19 cellular contexts compared by ENCODE assay signal in the genomic region with DNA sequence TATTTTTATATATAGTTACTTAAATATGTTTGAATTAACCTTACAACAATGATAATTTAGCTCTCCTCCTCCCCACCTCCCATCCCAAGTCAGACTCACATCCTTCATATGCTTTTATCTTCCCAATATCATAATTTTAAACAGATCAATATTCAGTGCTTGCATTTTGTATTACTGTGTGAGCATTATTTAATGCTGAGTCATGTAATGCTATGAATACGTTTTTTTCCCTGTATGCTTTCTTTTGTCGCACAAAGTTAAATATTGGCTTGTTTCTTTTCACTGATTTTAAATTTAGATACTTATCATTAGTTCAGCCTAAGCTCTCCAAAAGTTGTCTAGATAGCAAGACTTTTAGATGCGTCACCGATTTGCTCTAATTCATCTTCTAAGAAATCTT.
DNase-seq lines count a peak whose midpoint lies in the region; ATAC-seq, FAIRE-seq and TF ChIP-seq lines count a peak whose summit lies in the region.
"Had no signal": no experiment of that assay in that cellular context is flagged by ENCODE, and none has a peak within 500 bp of the region (broad histone marks: within the 10 kb centered on the region; RNA-seq: fewer than 3 reads in every experiment).

No MANE protein-coding gene starts in this region.

- in situ Hi-C loops in K562 (cut with MboI), result loop anchor here (10.0 kb wide), 1 partner anchor 423 kb away; no protein-coding TSS in a partner anchor

- H4K20me1 ChIP-seq in GM23338 (replicated peaks; ENCODE audit: insufficient read depth) (no peaks in the 10 kb centered on the region), K562 (replicated peaks; ENCODE audit: control insufficient read depth, insufficient read depth, low read length) (no peaks in the 10 kb centered on the region)

- H3K9me1 ChIP-seq in K562 (ENCODE audit: control insufficient read depth, insufficient read depth, low read length), result no peaks in the 10 kb centered on the region

- CTCF ChIA-PET in A549 (lab: Yijun Ruan, JAX) (interaction anchor here (0.6 to 0.8 kb wide), 2 partner anchors 15 to 573 kb away, joined by 3 read pairs; no protein-coding TSS in a partner anchor), K562 (lab: Yijun Ruan, JAX; ENCODE audit: low intra/inter-chr PET ratio) (no interaction called here)

- H3K36me3 ChIP-seq in GM23338 (ENCODE audit: insufficient read depth), result no peaks in the 10 kb centered on the region
- no peaks in the 10 kb centered on the region for H3K36me3 ChIP-seq in K562 (ENCODE audit: control insufficient read depth, insufficient read depth, low read length)

- TF ChIP-seq POLR2A in A549 (IDR thresholded peaks at IDR 0.05; ENCODE audit: low read length) (no peak), K562 (conservative IDR thresholded peaks at IDR 0.05) (no peak)

- H3F3A ChIP-seq in GM23338 (replicated peaks; ENCODE audit: low read depth), result no peaks in the 10 kb centered on the region

- TF ChIP-seq CTCF in A549 (IDR thresholded peaks at IDR 0.05) (no peak), GM23338 (conservative IDR thresholded peaks at IDR 0.05; ENCODE audit: low read depth in 2 of 2) (no peak), K562 (IDR thresholded peaks at IDR 0.05 in 2 of 3, conservative IDR thresholded peaks at IDR 0.05 in 1 of 3; ENCODE audit: insufficient read depth in 2 of 3, low read depth in 1 of 3, low read length in 3 of 3) (no peak)

- no peaks in the 10 kb centered on the region for H3K9me3 Mint-ChIP-seq in GM23338
- H3K9me3 Mint-ChIP-seq in activated T-helper 17 cell treated with anti-CD3 and anti-CD28 coated beads, Interleukin-2, amount 50 U/mL, for 72 hours, result peaks cover 8% of the 10 kb centered on the region
- H3K9me3 Mint-ChIP-seq: H9 had no signal

- H3K4me1 Mint-ChIP-seq in GM23338, result no peaks in the 10 kb centered on the region
- H3K4me1 Mint-ChIP-seq in activated T-helper 17 cell treated with anti-CD3 and anti-CD28 coated beads, Interleukin-2, amount 50 U/mL, for 72 hours, result no peaks in the 10 kb centered on the region
- H3K4me1 Mint-ChIP-seq: CD4-positive, alpha-beta memory T cell; H9 had no signal

- H3K4me3 ChIP-seq in A549 (no peak overlapping the region), GM23338 (no peak overlapping the region), K562 (no peak overlapping the region)
- H3K4me3 ChIP-seq: GM12878, GM23248 had no signal

- POLR2A ChIA-PET in A549 (lab: Yijun Ruan, JAX), result no interaction called here
- POLR2A ChIA-PET in K562 (lab: Yijun Ruan, JAX), result no interaction called here

- no peak for TF ChIP-seq RAD21 in A549 (conservative IDR thresholded peaks at IDR 0.05 in 1 of 2, IDR thresholded peaks at IDR 0.05 in 1 of 2)
- no peak for TF ChIP-seq RAD21 in K562 (CRISPR knock-in tag; conservative IDR thresholded peaks at IDR 0.05 in 1 of 2, IDR thresholded peaks at IDR 0.05 in 1 of 2)

- no peak overlapping the region for H3K4me3 Mint-ChIP-seq in GM23338
- H3K4me3 Mint-ChIP-seq in activated T-helper 17 cell treated with anti-CD3 and anti-CD28 coated beads, Interleukin-2, amount 50 U/mL, for 72 hours, result no peak overlapping the region
- H3K4me3 Mint-ChIP-seq: CD4-positive, alpha-beta memory T cell; H9 had no signal

- intact Hi-C loops in K562 (cut with micrococcal nuclease), result no loop called here

- H3K4me2 ChIP-seq in A549, result no peak overlapping the region
- H3K4me2 ChIP-seq in GM23338, result no peak overlapping the region
- no peak overlapping the region for H3K4me2 ChIP-seq in K562 (ENCODE audit: insufficient read depth, low read length)

- DNase-seq in A549 (ENCODE audit: low read depth in 1 of 2, low spot score in 1 of 2), result no peak
- DNase-seq in GM23338 (ENCODE audit: low spot score), result no peak
- no peak for DNase-seq in K562 (ENCODE audit: extremely low read depth in 1 of 4, low spot score in 3 of 4)
- no peak for DNase-seq in activated effector memory CD4-positive, alpha-beta T cell treated with anti-CD3 and anti-CD28 coated beads, Interleukin-2, amount 50 U/mL, for 16 hours
- no peak for DNase-seq in DMS153 treated with DMSO at 0.1 percent for 48 hours (lab: John Stamatoyannopoulos, UW; ENCODE audit: unreplicated experiment)
- DNase-seq: 8988T; C1 segment of cervical spinal cord; CD4-positive, alpha-beta memory T cell; COR-L47; DMS153; DMS79; EL; GDM1; GM23248; H9 had no signal

- no peaks in the 10 kb centered on the region for H3K27me3 ChIP-seq in GM23338 (ENCODE audit: insufficient read depth)
- no peaks in the 10 kb centered on the region for H3K27me3 ChIP-seq in K562 (ENCODE audit: control insufficient read depth in 2 of 2, insufficient read depth in 2 of 2, low read length in 2 of 2)

- H2AFZ ChIP-seq in GM23338 (no peak overlapping the region; the same call in 1 of the 2 replicates), K562 (ENCODE audit: low read depth, low read length) (no peak overlapping the region)
- H2AFZ ChIP-seq: GM23248 had no signal

- H3K9ac ChIP-seq in K562 (ENCODE audit: insufficient read depth in 1 of 2, low read depth in 2 of 2, low read length in 2 of 2), result no peak overlapping the region
- H3K9ac ChIP-seq: GM23248 had no signal

- H3K79me2 ChIP-seq in GM23338 (replicated peaks; ENCODE audit: insufficient read depth) (no peaks in the 10 kb centered on the region), K562 (ENCODE audit: control insufficient read depth, insufficient read depth, low read length) (no peaks in the 10 kb centered on the region)

- H3K36me3 Mint-ChIP-seq in GM23338 (ENCODE audit: low read depth), result no peaks in the 10 kb centered on the region
- H3K36me3 Mint-ChIP-seq in activated T-helper 17 cell treated with anti-CD3 and anti-CD28 coated beads, Interleukin-2, amount 50 U/mL, for 72 hours (ENCODE audit: low read depth), result no peaks in the 10 kb centered on the region
- H3K36me3 Mint-ChIP-seq: CD4-positive, alpha-beta memory T cell had no signal

- H3K27ac Mint-ChIP-seq in GM23338, result peak overlapping the region; percentile 17; the same call in 1 of the 2 replicates
- H3K27ac Mint-ChIP-seq in activated T-helper 17 cell treated with anti-CD3 and anti-CD28 coated beads, Interleukin-2, amount 50 U/mL, for 72 hours, result no peak overlapping the region
- H3K27ac Mint-ChIP-seq: CD4-positive, alpha-beta memory T cell had no signal

- no peak for TF ChIP-seq EP300 in A549 (IDR thresholded peaks at IDR 0.05)
- TF ChIP-seq EP300 in K562 (IDR thresholded peaks at IDR 0.05; ENCODE audit: low read length), result no peak

- no TSS peak for BruUV-seq in K562 (replicated peaks; lab: Mats Ljungman, UMichigan)

- no peaks in the 10 kb centered on the region for H3K9me2 ChIP-seq in GM23338 (ENCODE audit: insufficient read depth)

- FAIRE-seq in A549 (lab: Jason Lieb, UNC) (no peak), K562 (lab: Jason Lieb, UNC) (no peak)
- FAIRE-seq: GM12878, GM19239 had no signal

- no peak for ATAC-seq in A549
- no peak for ATAC-seq in GM23338
- no peak for ATAC-seq in K562
- no peak for ATAC-seq in activated T-helper 17 cell treated with anti-CD3 and anti-CD28 coated beads, Interleukin-2, amount 50 U/mL, for 72 hours (replicated peaks)
- ATAC-seq: GM12878, HCT116 had no signal

- no peaks in the 10 kb centered on the region for H3K9me3 ChIP-seq in A549
- H3K9me3 ChIP-seq in K562 (replicated peaks; ENCODE audit: control insufficient read depth, insufficient read depth, low read depth, low read length), result no peaks in the 10 kb centered on the region

- H3K4me1 ChIP-seq in A549, result no peaks in the 10 kb centered on the region
- no peaks in the 10 kb centered on the region for H3K4me1 ChIP-seq in GM23338 (ENCODE audit: insufficient read depth)
- no peaks in the 10 kb centered on the region for H3K4me1 ChIP-seq in K562 (replicated peaks in 1 of 2; ENCODE audit: control insufficient read depth in 2 of 2, insufficient read depth in 2 of 2, low read length in 2 of 2)

- 54% methylated on average over 4 of the region's 4 CpGs for WGBS in A549 (ENCODE audit: missing lambda C conversion rate)
- WGBS in K562 (ENCODE audit: insufficient coverage, low coverage, missing lambda C conversion rate), result 7% methylated on average over 4 of the region's 4 CpGs

- no peak overlapping the region for H3K27ac ChIP-seq in A549
- no peak overlapping the region for H3K27ac ChIP-seq in GM23338 (ENCODE audit: low read depth)
- no peak overlapping the region for H3K27ac ChIP-seq in K562 (ENCODE audit: extremely low read depth, low read depth, low read length)
- H3K27ac ChIP-seq: GM23248 had no signal

- H3K27me3 Mint-ChIP-seq in GM23338 (ENCODE audit: insufficient read depth, low read depth, poor library complexity), result peaks cover 3% of the 10 kb centered on the region
- H3K27me3 Mint-ChIP-seq in activated T-helper 17 cell treated with anti-CD3 and anti-CD28 coated beads, Interleukin-2, amount 50 U/mL, for 72 hours, result no peaks in the 10 kb centered on the region
- H3K27me3 Mint-ChIP-seq: CD4-positive, alpha-beta memory T cell had no signal

TF ChIP-seq in A549, 52 proteins besides CTCF, POLR2A, EP300 and RAD21:
- peak; percentile 92 for TF ChIP-seq MAFK (IDR thresholded peaks at IDR 0.05; ENCODE audit: partially characterized antibody)
- TF ChIP-seq NR3C1 (IDR thresholded peaks at IDR 0.05), result no peak
- TF ChIP-seq NFE2L2 (conservative IDR thresholded peaks at IDR 0.05; ENCODE audit: low read length), result peak; percentile 92
- no peak for TF ChIP-seq CEBPB (IDR thresholded peaks at IDR 0.05)

TF ChIP-seq in K562, 482 proteins besides CTCF, POLR2A, EP300 and RAD21 (continues in another document):
- no peak for TF ChIP-seq ZNF586 (CRISPR knock-in tag; conservative IDR thresholded peaks at IDR 0.05)
- TF ChIP-seq ZNF175 (CRISPR knock-in tag; IDR thresholded peaks at IDR 0.05; ENCODE audit: low read depth), result no peak
- TF ChIP-seq NCOA1 (IDR thresholded peaks at IDR 0.05; ENCODE audit: low read depth), result no peak
- TF ChIP-seq TCF3 (CRISPR knock-in tag; IDR thresholded peaks at IDR 0.05), result no peak
- TF ChIP-seq NFE2 (IDR thresholded peaks at IDR 0.05; ENCODE audit: low read depth), result peak; percentile 34; the same call in 1 of the 2 replicates
- peak; percentile 87 for TF ChIP-seq ZNF316 (IDR thresholded peaks at IDR 0.05)
- TF ChIP-seq MAFK (IDR thresholded peaks at IDR 0.05; ENCODE audit: low read length), result peak; percentile 74
- TF ChIP-seq MTA3 (IDR thresholded peaks at IDR 0.05; ENCODE audit: borderline replicate concordance), result no peak
- no peak for TF ChIP-seq POLR2AphosphoS5 (IDR thresholded peaks at IDR 0.05; ENCODE audit: control insufficient read depth, insufficient read depth, low read depth, low read length)
- TF ChIP-seq, protein P1, sequence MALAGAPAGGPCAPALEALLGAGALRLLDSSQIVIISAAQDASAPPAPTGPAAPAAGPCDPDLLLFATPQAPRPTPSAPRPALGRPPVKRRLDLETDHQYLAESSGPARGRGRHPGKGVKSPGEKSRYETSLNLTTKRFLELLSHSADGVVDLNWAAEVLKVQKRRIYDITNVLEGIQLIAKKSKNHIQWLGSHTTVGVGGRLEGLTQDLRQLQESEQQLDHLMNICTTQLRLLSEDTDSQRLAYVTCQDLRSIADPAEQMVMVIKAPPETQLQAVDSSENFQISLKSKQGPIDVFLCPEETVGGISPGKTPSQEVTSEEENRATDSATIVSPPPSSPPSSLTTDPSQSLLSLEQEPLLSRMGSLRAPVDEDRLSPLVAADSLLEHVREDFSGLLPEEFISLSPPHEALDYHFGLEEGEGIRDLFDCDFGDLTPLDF (CRISPR knock-in tag; IDR thresholded peaks at IDR 0.05), result no peak
- peak; percentile 66; the same call in 1 of the 2 replicates for TF ChIP-seq C11orf30 (IDR thresholded peaks at IDR 0.05; ENCODE audit: low read depth)
